ENCODE assay signal across 13 cellular contexts in the genomic region with DNA sequence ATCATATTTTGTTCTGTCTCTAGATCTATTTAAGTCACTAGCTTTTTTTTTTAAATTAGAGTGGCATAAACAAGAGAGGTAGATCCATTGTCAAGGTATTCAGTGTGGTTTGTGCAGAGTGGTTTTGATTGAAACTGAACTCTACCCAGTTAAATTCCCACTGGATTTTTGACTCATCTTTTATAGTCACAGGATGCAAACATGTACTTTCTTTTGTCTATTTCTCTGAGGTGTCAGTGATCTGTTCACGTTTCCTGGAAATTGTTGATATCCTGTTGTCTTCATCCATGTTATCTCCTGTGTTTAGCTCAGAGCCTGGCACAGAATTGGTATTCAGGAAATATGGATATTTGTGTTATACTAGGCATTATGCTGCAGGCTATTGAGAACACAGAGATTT.
"Had no signal": no experiment of that assay in that cellular context is flagged by ENCODE, and none has a peak within 500 bp of the region (broad histone marks: within the 10 kb centered on the region; RNA-seq: fewer than 3 reads in every experiment).

No MANE protein-coding gene starts in this region.

- H3K27ac Mint-ChIP-seq: endodermal cell; natural killer cell treated with Interleukin-12 subunit alpha and Interleukin-12 subunit beta and Interleukin-15 and Interleukin-18, amount 100 ng/mL, for 72 hours; stimulated activated effector memory CD8-positive, alpha-beta T cell treated with anti-CD3 and anti-CD28 coated beads, Interleukin-12 subunit alpha, Interleukin-12 subunit beta, amount 100 ng/mL, for 72 hours had no signal

- H3K4me1 Mint-ChIP-seq: endodermal cell had no signal

- H3K36me3 Mint-ChIP-seq: stimulated activated effector memory CD8-positive, alpha-beta T cell treated with anti-CD3 and anti-CD28 coated beads, Interleukin-12 subunit alpha, Interleukin-12 subunit beta, amount 100 ng/mL, for 72 hours had no signal

- H3K9me3 ChIP-seq: breast epithelium had no signal

- DNase-seq: activated CD4-positive, alpha-beta T cell treated with anti-CD3 and anti-CD28 coated beads, Interleukin-2, amount 50 U/mL, for 1 hour; activated CD8-positive, alpha-beta memory T cell treated with anti-CD3 and anti-CD28 coated beads for 24 hours; activated naive CD4-positive, alpha-beta T cell; anterior cingulate cortex; dorsolateral prefrontal cortex; endodermal cell; glutamatergic neuron; kidney glomerular epithelial cell; posterior cingulate gyrus; T-helper 9 cell had no signal

- H3K27me3 ChIP-seq: breast epithelium, dorsolateral prefrontal cortex had no signal

- H3K4me3 ChIP-seq: breast epithelium, dorsolateral prefrontal cortex had no signal

- H3K27me3 Mint-ChIP-seq: natural killer cell treated with Interleukin-12 subunit alpha and Interleukin-12 subunit beta and Interleukin-15 and Interleukin-18, amount 100 ng/mL, for 72 hours had no signal

- H3K36me3 ChIP-seq: breast epithelium had no signal

- H3K4me1 ChIP-seq: breast epithelium had no signal

- H3K9me3 Mint-ChIP-seq: stimulated activated effector memory CD8-positive, alpha-beta T cell treated with anti-CD3 and anti-CD28 coated beads, Interleukin-12 subunit alpha, Interleukin-12 subunit beta, amount 100 ng/mL, for 72 hours had no signal

- H3K27ac ChIP-seq: breast epithelium, dorsolateral prefrontal cortex had no signal

- H3K4me3 Mint-ChIP-seq: endodermal cell; natural killer cell treated with Interleukin-12 subunit alpha and Interleukin-12 subunit beta and Interleukin-15 and Interleukin-18, amount 100 ng/mL, for 72 hours; stimulated activated effector memory CD8-positive, alpha-beta T cell treated with anti-CD3 and anti-CD28 coated beads, Interleukin-12 subunit alpha, Interleukin-12 subunit beta, amount 100 ng/mL, for 72 hours had no signal
